8 cellular contexts compared by ENCODE assay signal in the genomic region with DNA sequence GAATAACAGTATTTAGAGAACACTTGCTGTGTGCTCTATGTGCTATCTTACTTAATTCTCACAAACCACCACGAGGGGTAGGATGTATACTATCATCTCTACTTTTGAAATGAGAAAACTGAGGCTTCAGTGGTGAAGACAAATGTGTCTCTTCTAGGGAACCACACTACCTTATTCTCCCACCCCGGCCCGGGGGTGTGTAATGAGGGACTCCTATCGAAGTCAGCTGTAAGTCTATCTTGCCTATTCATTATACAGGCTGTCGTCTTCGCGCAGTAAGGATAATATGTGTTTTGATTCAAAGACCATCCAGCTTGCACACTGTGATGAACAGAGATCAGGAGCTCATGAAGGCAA. TPM values are rescaled to one million over a fixed set of nuclear protein-coding genes. Genes with fewer than 3 reads are reported as not detected.
DNase-seq lines count a peak whose midpoint lies in the region; ATAC-seq and TF ChIP-seq lines count a peak whose summit lies in the region.

No MANE protein-coding gene starts in this region.

- H4K5ac ChIP-seq in mesendoderm (ENCODE audit: low read length), result no peak overlapping the region

- no peak for TF ChIP-seq CTCF in LNCaP clone FGC (IDR thresholded peaks at IDR 0.05; ENCODE audit: control insufficient read depth, extremely low read depth, insufficient read depth)
- no peak for TF ChIP-seq CTCF in thyroid gland (IDR thresholded peaks at IDR 0.05)

- H2BK15ac ChIP-seq in mesendoderm (replicated peaks; ENCODE audit: low read depth), result no peak overlapping the region

- H3K9me3 ChIP-seq in ES-I3 (ENCODE audit: control insufficient read depth, insufficient read depth, low read length) (peaks cover 4% of the 10 kb centered on the region; the same call in 1 of the 2 replicates), thyroid gland (no peaks in the 10 kb centered on the region)

- H2BK5ac ChIP-seq in mesendoderm (ENCODE audit: low read length), result no peak overlapping the region

- no peak overlapping the region for H3K23ac ChIP-seq in mesendoderm (ENCODE audit: low read length)

- H3K4ac ChIP-seq in mesendoderm (ENCODE audit: low read depth, low read length), result no peak overlapping the region

- H2AK5ac ChIP-seq in mesendoderm (ENCODE audit: low read length), result no peak overlapping the region

- no peak for TF ChIP-seq POLR2A in thyroid gland (IDR thresholded peaks at IDR 0.05)

- no peak overlapping the region for H3K18ac ChIP-seq in mesendoderm (ENCODE audit: low read length)

- peaks cover 38% of the 10 kb centered on the region for H3K36me3 Mint-ChIP-seq in activated naive CD8-positive, alpha-beta T cell treated with anti-CD3 and anti-CD28 coated beads, Interleukin-2, amount 50 U/mL, for 24 hours (ENCODE audit: low read depth)

- H3K79me2 ChIP-seq in mesendoderm (ENCODE audit: control insufficient read depth, insufficient read depth, low read length), result peaks cover 34% of the 10 kb centered on the region

- H3K4me3 Mint-ChIP-seq in activated naive CD8-positive, alpha-beta T cell treated with anti-CD3 and anti-CD28 coated beads, Interleukin-2, amount 50 U/mL, for 24 hours, result peak overlapping the region; percentile 90

- ATAC-seq in activated naive CD8-positive, alpha-beta T cell treated with anti-CD3 and anti-CD28 coated beads, Interleukin-2, amount 50 U/mL, for 24 hours, result peak; percentile 58
- no peak for ATAC-seq in GM21367 (IDR thresholded peaks at IDR 0.05; ENCODE audit: unreplicated experiment)

- intact Hi-C loops in thyroid gland (cut with DNase I), result no loop called here

- no peak overlapping the region for H2BK120ac ChIP-seq in mesendoderm (ENCODE audit: low read depth, low read length)

- DNase-seq in LNCaP clone FGC (ENCODE audit: low read depth) (no peak), mesendoderm (no peak), thyroid gland (no peak), hepatic stellate cell (ENCODE audit: low spot score) (no peak), cerebellar cortex (ENCODE audit: low spot score) (no peak)
- peak; percentile 66 for DNase-seq in activated naive CD8-positive, alpha-beta T cell treated with anti-CD3 and anti-CD28 coated beads, Interleukin-2, amount 50 U/mL, for 24 hours

- peak overlapping the region; percentile 84 for H3K27ac Mint-ChIP-seq in activated naive CD8-positive, alpha-beta T cell treated with anti-CD3 and anti-CD28 coated beads, Interleukin-2, amount 50 U/mL, for 24 hours

- H3K27ac ChIP-seq in mesendoderm (ENCODE audit: low read depth, low read length) (no peak overlapping the region), thyroid gland (peak overlapping the region in 1 of 3 donors; percentile 78)

- H4K8ac ChIP-seq in mesendoderm (ENCODE audit: low read depth, low read length), result no peak overlapping the region

- H3K27me3 Mint-ChIP-seq in activated naive CD8-positive, alpha-beta T cell treated with anti-CD3 and anti-CD28 coated beads, Interleukin-2, amount 50 U/mL, for 24 hours, result no peaks in the 10 kb centered on the region

- no peaks in the 10 kb centered on the region for H3K9me3 Mint-ChIP-seq in activated naive CD8-positive, alpha-beta T cell treated with anti-CD3 and anti-CD28 coated beads, Interleukin-2, amount 50 U/mL, for 24 hours

- peaks cover 6% of the 10 kb centered on the region for H3K36me3 ChIP-seq in ES-I3 (ENCODE audit: insufficient read depth, low read length)
- H3K36me3 ChIP-seq in mesendoderm (ENCODE audit: control insufficient read depth, insufficient read depth, low read length), result peaks cover 4% of the 10 kb centered on the region
- peaks cover 1 to 4% of the 10 kb centered on the region in 2 donors for H3K36me3 ChIP-seq in thyroid gland

- peak overlapping the region; percentile 88 for H3K4me2 ChIP-seq in mesendoderm (ENCODE audit: low read length)

- H3K27me3 ChIP-seq in mesendoderm (ENCODE audit: insufficient read depth, low read length, poor library complexity) (no peaks in the 10 kb centered on the region), thyroid gland (no peaks in the 10 kb centered on the region)

- peaks cover 49% of the 10 kb centered on the region for H3K4me1 Mint-ChIP-seq in activated naive CD8-positive, alpha-beta T cell treated with anti-CD3 and anti-CD28 coated beads, Interleukin-2, amount 50 U/mL, for 24 hours

- WGBS in mesendoderm (ENCODE audit: extremely low coverage, insufficient coverage, low lambda C conversion rate), result no CpG with 5 or more reads among the region's 7 CpGs
- WGBS in thyroid gland, 2 donors, result 25 to 42% methylated on average over 7 of the region's 7 CpGs

- H3K4me3 ChIP-seq in LNCaP clone FGC (ENCODE audit: low read depth, low read length) (peak overlapping the region; percentile 96), mesendoderm (ENCODE audit: low read length) (peak overlapping the region; percentile 93), thyroid gland (replicated peaks in 1 of 3) (peak overlapping the region in 2 of 3 donors; percentile 49 to 99)

- H3K79me1 ChIP-seq in mesendoderm (ENCODE audit: low read length), result peaks cover 15% of the 10 kb centered on the region

- no peaks in the 10 kb centered on the region for H3K4me1 ChIP-seq in ES-I3 (ENCODE audit: insufficient read depth, low read length)
- H3K4me1 ChIP-seq in mesendoderm (ENCODE audit: control insufficient read depth, low read depth, low read length), result no peaks in the 10 kb centered on the region
- peaks cover 23 to 27% of the 10 kb centered on the region in 2 donors for H3K4me1 ChIP-seq in thyroid gland

- H3K56ac ChIP-seq in mesendoderm (ENCODE audit: low read length), result peak overlapping the region; percentile 97

- H3K9ac ChIP-seq in ES-I3 (ENCODE audit: low read depth, low read length), result peak overlapping the region; percentile 78
- peak overlapping the region; percentile 98 for H3K9ac ChIP-seq in mesendoderm (ENCODE audit: low read length)

RNA-seq across cellular contexts. Expression of gene NOP14, which starts 1.1 kb away (rescaled TPM):
- 61.2 TPM for polyA plus RNA-seq in mesendoderm (2013, experiment 1 of 2)
- polyA plus RNA-seq in mesendoderm (2013, experiment 2 of 2), result 60.6 TPM
- 10 to 100 TPM; 18.4 to 24.8 (median 19.3) TPM for total RNA-seq in thyroid gland

RNA-seq across cellular contexts. Expression of gene GRK4, which starts 1.3 kb away (rescaled TPM):
- polyA plus RNA-seq in mesendoderm (2013, experiment 1 of 2), result 1.2 TPM
- 1.2 TPM for polyA plus RNA-seq in mesendoderm (2013, experiment 2 of 2)
- total RNA-seq in thyroid gland, result 10 to 100 TPM in 1 of 4 donors, 1 to 10 TPM in 3; 7.6 to 10.8 (median 9.1) TPM
